Comparison of ENCODE assay signal across 13 cellular contexts in genomic region chr7:98057157-98057556, GRCh38. TPM values are rescaled to one million over a fixed set of nuclear protein-coding genes. Genes with fewer than 3 reads are reported as not detected.
A peak's percentile ranks its signal among the peaks of the same experiment; 100 is the strongest.
DNase-seq lines count a peak whose midpoint lies in the region; ATAC-seq, FAIRE-seq and TF ChIP-seq lines count a peak whose summit lies in the region.
"Had no signal": no experiment of that assay in that cellular context is flagged by ENCODE, and none has a peak within 500 bp of the region (broad histone marks: within the 10 kb centered on the region; RNA-seq: fewer than 3 reads in every experiment).

No MANE protein-coding gene starts in this region.

- no peak for TF ChIP-seq POLR2A in H1 (IDR thresholded peaks at IDR 0.05; ENCODE audit: control extremely low read depth in 1 of 2, low read depth in 2 of 2, low read length in 2 of 2)

- no peak overlapping the region for H4K8ac ChIP-seq in H1 (ENCODE audit: extremely low read depth, insufficient read depth, low read length)

- H3K4me3 ChIP-seq in HEK293 (ENCODE audit: low read depth, low read length) (no peak overlapping the region), H1 (ENCODE audit: extremely low read depth in 1 of 4, insufficient read depth in 2 of 4, low read depth in 3 of 4, low read length in 4 of 4) (no peak overlapping the region), keratinocyte (ENCODE audit: control insufficient read depth in 2 of 3, extremely low read depth in 1 of 3, insufficient read depth in 2 of 3, low read depth in 1 of 3, low read length in 3 of 3) (no peak overlapping the region)

- no peaks in the 10 kb centered on the region for H3K79me1 ChIP-seq in H1 (ENCODE audit: low read depth, low read length)

- dilution Hi-C loops in keratinocyte (cut with MboI; ENCODE audit: extremely low pct_ligation_motif_present, low sequenced_read_pairs), result no loop called here

- no peaks in the 10 kb centered on the region for H3K27me3 Mint-ChIP-seq in activated T-helper 2 cell treated with anti-CD3 and anti-CD28 coated beads, Interferon-gamma antibody, Interleukin-2, Interleukin-4, amounts not matched to agents 10 μg/mL and 5 μg/mL and 100 μg/mL, durations not matched to agents 14 hours and 24 hours and 36 hours (ENCODE audit: low read depth)

- no peak overlapping the region for H3K18ac ChIP-seq in H1 (ENCODE audit: extremely low read depth, low read length)

- no peaks in the 10 kb centered on the region for H3K9me3 Mint-ChIP-seq in activated T-helper 2 cell treated with anti-CD3 and anti-CD28 coated beads, Interferon-gamma antibody, Interleukin-2, Interleukin-4, amounts not matched to agents 10 μg/mL and 5 μg/mL and 100 μg/mL, durations not matched to agents 14 hours and 24 hours and 36 hours
- H3K9me3 Mint-ChIP-seq: CD8-positive, alpha-beta memory T cell had no signal

- H3K9ac ChIP-seq in H1 (replicated peaks in 1 of 4; ENCODE audit: extremely low read depth in 1 of 4, low read depth in 3 of 4, low read length in 3 of 4) (no peak overlapping the region), keratinocyte (ENCODE audit: control insufficient read depth, extremely low read depth, insufficient read depth, low read length) (no peak overlapping the region)

- H2BK20ac ChIP-seq in H1 (ENCODE audit: low read length), result no peak overlapping the region

- no peak overlapping the region for H3K23ac ChIP-seq in H1 (ENCODE audit: insufficient read length)

- H2BK5ac ChIP-seq in H1 (ENCODE audit: low read depth, low read length), result no peak overlapping the region

- TF ChIP-seq CTCF in HEK293 (tag by site-specific recombination; IDR thresholded peaks at IDR 0.05), result no peak
- no peak for TF ChIP-seq CTCF in RWPE1 (conservative IDR thresholded peaks at IDR 0.05; ENCODE audit: low read depth)
- no peak for TF ChIP-seq CTCF in H1 (IDR thresholded peaks at IDR 0.05; ENCODE audit: control extremely low read depth in 1 of 3, insufficient read depth in 1 of 3, low read depth in 1 of 3, low read length in 3 of 3)
- no peak for TF ChIP-seq CTCF in keratinocyte (optimal IDR thresholded peaks at IDR 0.05 in 1 of 3, IDR thresholded peaks at IDR 0.05 in 1 of 3, conservative IDR thresholded peaks at IDR 0.05 in 1 of 3; ENCODE audit: extremely low read depth in 1 of 3, insufficient read depth in 2 of 3, low read length in 3 of 3)

- FAIRE-seq in H1 (lab: Jason Lieb, UNC), result no peak
- no peak for FAIRE-seq in keratinocyte (lab: Jason Lieb, UNC)

- no peak overlapping the region for H4K91ac ChIP-seq in H1 (replicated peaks; ENCODE audit: insufficient read length, low read length)

- H3K27me3 ChIP-seq in H1 (replicated peaks in 1 of 4; ENCODE audit: control insufficient read depth in 3 of 4, extremely low read depth in 1 of 4, insufficient read depth in 3 of 4, low read length in 3 of 4), result no peaks in the 10 kb centered on the region
- no peaks in the 10 kb centered on the region for H3K27me3 ChIP-seq in keratinocyte (ENCODE audit: control insufficient read depth, extremely low read depth, insufficient read depth, low read length)

- POLR2A ChIA-PET in HEK293 (lab: Yijun Ruan, JAX) (no interaction called here), RWPE1 (lab: Yijun Ruan, JAX; ENCODE audit: low non-redundant PET) (no interaction called here), H1 (lab: Charles Lee; ENCODE audit: partially characterized antibody) (no interaction called here)

- intact Hi-C loops in activated T-helper 2 cell treated with anti-CD3 and anti-CD28 coated beads, Interferon-gamma antibody, Interleukin-2, Interleukin-4, amounts not matched to agents 10 μg/mL and 5 μg/mL and 100 μg/mL, durations not matched to agents 14 hours and 24 hours and 36 hours (cut with micrococcal nuclease), result no loop called here

- H3K79me2 ChIP-seq in H1 (ENCODE audit: control insufficient read depth in 1 of 2, insufficient read depth in 2 of 2, low read length in 2 of 2) (no peaks in the 10 kb centered on the region), keratinocyte (ENCODE audit: control insufficient read depth, insufficient read depth, low read length) (no peaks in the 10 kb centered on the region)

- no peaks in the 10 kb centered on the region for H3K23me2 ChIP-seq in H1 (ENCODE audit: low read depth, low read length)

- H3K9me3 ChIP-seq in HEK293 (ENCODE audit: control insufficient read depth, insufficient read depth, low read depth, low read length), result no peaks in the 10 kb centered on the region
- H3K9me3 ChIP-seq in H1 (ENCODE audit: insufficient read depth in 2 of 2, low read depth in 1 of 2, low read length in 1 of 2), result no peaks in the 10 kb centered on the region
- H3K9me3 ChIP-seq in keratinocyte (ENCODE audit: control insufficient read depth, low read depth, low read length), result no peaks in the 10 kb centered on the region
- H3K9me3 ChIP-seq: Caco-2 had no signal

- WGBS in H1 (ENCODE audit: extremely low coverage in 1 of 2, insufficient coverage in 1 of 2, insufficient read length in 1 of 2, insufficient replicate concordance in 2 of 2, low coverage in 1 of 2, low lambda C conversion rate in 2 of 2, missing lambda C conversion rate in 1 of 2), 2 experiments, result 92% methylated on average over 2 of the region's 2 CpGs; no CpG with 5 or more reads in 1 of the 2 experiments

- no peaks in the 10 kb centered on the region for H3K36me3 Mint-ChIP-seq in activated T-helper 2 cell treated with anti-CD3 and anti-CD28 coated beads, Interferon-gamma antibody, Interleukin-2, Interleukin-4, amounts not matched to agents 10 μg/mL and 5 μg/mL and 100 μg/mL, durations not matched to agents 14 hours and 24 hours and 36 hours (ENCODE audit: low read depth)
- H3K36me3 Mint-ChIP-seq: CD8-positive, alpha-beta memory T cell; IgD-negative memory B cell had no signal

- no peak overlapping the region for H2AK5ac ChIP-seq in H1 (ENCODE audit: low read depth, low read length)

- H2AFZ ChIP-seq in H1 (ENCODE audit: low read length) (no peak overlapping the region), keratinocyte (ENCODE audit: control insufficient read depth, low read length) (peak overlapping the region; percentile 81)

- TF ChIP-seq EP300 in H1 (IDR thresholded peaks at IDR 0.05; ENCODE audit: borderline replicate concordance in 1 of 2, low read depth in 2 of 2, low read length in 2 of 2), result no peak

- H3K4me1 ChIP-seq in HEK293 (ENCODE audit: control insufficient read depth, insufficient read depth, low read length) (no peaks in the 10 kb centered on the region), H1 (replicated peaks in 1 of 4; ENCODE audit: control insufficient read depth in 3 of 4, insufficient read depth in 4 of 4, low read length in 3 of 4) (no peaks in the 10 kb centered on the region; a peak in 1 of 7 replicates), keratinocyte (ENCODE audit: control insufficient read depth, extremely low read depth, insufficient read depth, low read length) (peaks cover 29% of the 10 kb centered on the region)

- no peak overlapping the region for H3K56ac ChIP-seq in H1 (replicated peaks; ENCODE audit: insufficient read length, low read depth, low read length)

- DNase-seq in RWPE1 (ENCODE audit: low spot score), result no peak
- no peak for DNase-seq in H1 (ENCODE audit: low read depth in 1 of 2, low spot score in 2 of 2)
- no peak for DNase-seq in keratinocyte (ENCODE audit: low read depth, low spot score)
- DNase-seq in activated T-helper 2 cell treated with anti-CD3 and anti-CD28 coated beads, Interferon-gamma antibody, Interleukin-2, Interleukin-4, amounts not matched to agents 10 μg/mL and 5 μg/mL and 100 μg/mL, durations not matched to agents 14 hours and 24 hours and 36 hours (ENCODE audit: low spot score), result no peak
- DNase-seq in NCI-H1092 (lab: John Stamatoyannopoulos, UW), result no peak
- DNase-seq: Caco-2; CD8-positive, alpha-beta memory T cell; DMS53; GF-D8; HCEC 1CT had no signal

- H3K4ac ChIP-seq in H1 (replicated peaks; ENCODE audit: insufficient read length, low read depth, low read length), result no peak overlapping the region

- no peak overlapping the region for H2BK15ac ChIP-seq in H1 (ENCODE audit: low read length)

- no peak overlapping the region for H2BK120ac ChIP-seq in H1 (replicated peaks; ENCODE audit: low read depth, low read length)

- no peak for TF ChIP-seq RAD21 in H1 (IDR thresholded peaks at IDR 0.05 in 1 of 2, conservative IDR thresholded peaks at IDR 0.05 in 1 of 2; ENCODE audit: low read depth in 2 of 2, low read length in 2 of 2)

- no peak overlapping the region for H3K4me3 Mint-ChIP-seq in activated T-helper 2 cell treated with anti-CD3 and anti-CD28 coated beads, Interferon-gamma antibody, Interleukin-2, Interleukin-4, amounts not matched to agents 10 μg/mL and 5 μg/mL and 100 μg/mL, durations not matched to agents 14 hours and 24 hours and 36 hours (ENCODE audit: low read depth)
- H3K4me3 Mint-ChIP-seq: CD8-positive, alpha-beta memory T cell; IgD-negative memory B cell had no signal

- H3K36me3 ChIP-seq in HEK293 (ENCODE audit: control insufficient read depth in 2 of 2, insufficient read depth in 1 of 2, low read length in 2 of 2) (no peaks in the 10 kb centered on the region), H1 (ENCODE audit: control insufficient read depth in 2 of 4, insufficient read depth in 4 of 4, low read length in 3 of 4) (no peaks in the 10 kb centered on the region), keratinocyte (ENCODE audit: control insufficient read depth in 2 of 2, extremely low read depth in 1 of 2, insufficient read depth in 2 of 2, low read length in 2 of 2) (no peaks in the 10 kb centered on the region)

- H2BK12ac ChIP-seq in H1 (ENCODE audit: low read depth, low read length), result no peak overlapping the region

- H3K14ac ChIP-seq in H1 (ENCODE audit: insufficient read length), result no peak overlapping the region

- ATAC-seq in HG03571 (IDR thresholded peaks at IDR 0.05; ENCODE audit: unreplicated experiment), result no peak

- H3K9me1 ChIP-seq in keratinocyte (ENCODE audit: control insufficient read depth, extremely low read depth, insufficient read depth, low read length), result no peaks in the 10 kb centered on the region

- H4K5ac ChIP-seq in H1 (ENCODE audit: insufficient read length, low read depth, low read length), result no peak overlapping the region

- no peaks in the 10 kb centered on the region for H4K20me1 ChIP-seq in H1 (replicated peaks in 1 of 2; ENCODE audit: control insufficient read depth in 1 of 2, insufficient read depth in 2 of 2, low read length in 2 of 2)
- H4K20me1 ChIP-seq in keratinocyte (ENCODE audit: control insufficient read depth, extremely low read depth, insufficient read depth, low read length), result no peaks in the 10 kb centered on the region

- H3K27ac ChIP-seq in HEK293 (ENCODE audit: extremely low read depth, low read depth, low read length), result no peak overlapping the region
- peak overlapping the region; percentile 92 for H3K27ac ChIP-seq in RWPE1
- H3K27ac ChIP-seq in H1 (ENCODE audit: low read depth, low read length), result no peak overlapping the region
- H3K27ac ChIP-seq in keratinocyte (ENCODE audit: control insufficient read depth, insufficient read depth, low read length), result peak overlapping the region; percentile 74

- H3K27ac Mint-ChIP-seq in activated T-helper 2 cell treated with anti-CD3 and anti-CD28 coated beads, Interferon-gamma antibody, Interleukin-2, Interleukin-4, amounts not matched to agents 10 μg/mL and 5 μg/mL and 100 μg/mL, durations not matched to agents 14 hours and 24 hours and 36 hours, result no peak overlapping the region
- H3K27ac Mint-ChIP-seq: CD8-positive, alpha-beta memory T cell; IgD-negative memory B cell had no signal

- CTCF ChIA-PET in HEK293 (lab: Yijun Ruan, JAX), result no interaction called here
- CTCF ChIA-PET in RWPE1 (lab: Yijun Ruan, JAX), result no interaction called here
- CTCF ChIA-PET in H1 (lab: Charles Lee; ENCODE audit: partially characterized antibody), result interaction anchor here (1.1 to 1.4 kb wide), 2 partner anchors 34 to 111 kb away, joined by 3 to 9 read pairs; no protein-coding TSS in a partner anchor

- no peak overlapping the region for H3K4me2 ChIP-seq in H1 (ENCODE audit: insufficient read depth in 1 of 2, low read depth in 2 of 2, low read length in 2 of 2)
- peak overlapping the region; percentile 56 for H3K4me2 ChIP-seq in keratinocyte (ENCODE audit: control insufficient read depth, extremely low read depth, insufficient read depth, low read depth, low read length)

- H3K4me1 Mint-ChIP-seq in activated T-helper 2 cell treated with anti-CD3 and anti-CD28 coated beads, Interferon-gamma antibody, Interleukin-2, Interleukin-4, amounts not matched to agents 10 μg/mL and 5 μg/mL and 100 μg/mL, durations not matched to agents 14 hours and 24 hours and 36 hours (ENCODE audit: low read depth), result no peaks in the 10 kb centered on the region
- H3K4me1 Mint-ChIP-seq: CD8-positive, alpha-beta memory T cell; IgD-negative memory B cell had no signal

RNA-seq across cellular contexts. Expression of gene LMTK2, which starts 49.5 kb away (rescaled TPM):
- total RNA-seq in H1 (2021; fragmentation: NEBNext Ultra II Directional; extraction: Animal tissue kit (Norgen Biotek cat#: 25700)), result 26.8 and 30.7 TPM in 2 replicates
- polyA plus RNA-seq in H1 (2011; rRNA removed) (9.7 and 11.3 TPM in 2 replicates), keratinocyte (3.7 to 10.2 TPM (median 6.6 TPM) in 3 replicates)
- polyA plus RNA-seq in H1 (2011; cell fraction: cytosol; rRNA removed), result 8.8 TPM
- polyA plus RNA-seq in H1 (2011; cell fraction: nucleus; rRNA removed), result 15.7 TPM
- 11.1 to 13.4 TPM (median 12.7 TPM) in 4 replicates for polyA plus RNA-seq in H1 (2012, experiment 1 of 2)
- polyA plus RNA-seq in H1 (2012, experiment 2 of 2), result 3.1 TPM
- polyA plus RNA-seq in H1 (2013, experiment 1 of 2), result 17.8 TPM
- polyA plus RNA-seq in H1 (2013, experiment 2 of 2), result 19.3 TPM
- polyA minus RNA-seq in H1 (2011; rRNA and poly(A)+ RNA removed), result 18.6 and 20.3 TPM in 2 replicates
- 17.8 TPM for polyA minus RNA-seq in H1 (2011; cell fraction: cytosol; rRNA and poly(A)+ RNA removed)
- 20.2 TPM for polyA minus RNA-seq in H1 (2011; cell fraction: nucleus; rRNA and poly(A)+ RNA removed)
- 9.0 TPM for polyA plus RNA-seq in keratinocyte (2011; ENCODE audit: low read depth)
- 2.3 and 3.2 TPM in 2 replicates for polyA plus RNA-seq in keratinocyte (2011; cell fraction: cytosol; rRNA removed)
- 20.5 and 22.1 TPM in 2 replicates for polyA plus RNA-seq in keratinocyte (2011; cell fraction: nucleus; rRNA removed)
- polyA plus RNA-seq in keratinocyte (2012; ENCODE audit: low replicate concordance), result 8.2 and 10.4 TPM in 2 replicates
- 9.9 to 19.6 TPM (median 12.2 TPM) in 3 replicates for polyA minus RNA-seq in keratinocyte
- polyA minus RNA-seq in keratinocyte (2011; cell fraction: cytosol; rRNA and poly(A)+ RNA removed), result 11.5 TPM
- 30.8 and 39.6 TPM in 2 replicates for polyA minus RNA-seq in keratinocyte (2011; cell fraction: nucleus; rRNA and poly(A)+ RNA removed)
- 14.7 and 15.0 TPM in 2 replicates for total RNA-seq in activated T-helper 2 cell treated with anti-CD3 and anti-CD28 coated beads, Interferon-gamma antibody, Interleukin-2, Interleukin-4, amounts not matched to agents 10 μg/mL and 5 μg/mL and 100 μg/mL, durations not matched to agents 14 hours and 24 hours and 36 hours

Comparison
In these comparisons a context has a peak if more than half of its experiments do, and no peak if none do; other contexts are left out.
1. H3K27ac ChIP-seq: peak in RWPE1 (single experiment) and keratinocyte (single experiment); none in HEK293 (single experiment) and H1 (single experiment).